In genomic region chr5:6486074-6486473, GRCh38 we compare ENCODE assay signal across 18 cellular contexts. TPM values are rescaled to one million over a fixed set of nuclear protein-coding genes. Genes with fewer than 3 reads are reported as not detected.
"Had no signal": no experiment of that assay in that cellular context is flagged by ENCODE, and none has a peak within 500 bp of the region (broad histone marks: within the 10 kb centered on the region; RNA-seq: fewer than 3 reads in every experiment).

No MANE protein-coding gene starts in this region.

- H3K9me3 Mint-ChIP-seq: endodermal cell had no signal

- H3K27ac ChIP-seq: colonic mucosa, foreskin keratinocyte, left ventricle myocardium inferior, lower lobe of right lung, testis, tibial nerve had no signal

- H3K4me3 Mint-ChIP-seq: endodermal cell had no signal

- ATAC-seq: foreskin keratinocyte; left cardiac atrium; lower lobe of right lung; stimulated activated naive CD8-positive, alpha-beta T cell treated with anti-CD3 and anti-CD28 coated beads, Interleukin-15, Interleukin-2, amounts not matched to agents 100 U/mL and 50 U/mL, for 24 hours had no signal

- H3K4me1 Mint-ChIP-seq: endodermal cell had no signal

- H3K4me1 ChIP-seq: colonic mucosa, foreskin keratinocyte, lower lobe of right lung, testis had no signal

- H3K4me3 ChIP-seq: colonic mucosa, left ventricle myocardium inferior, lower lobe of right lung, smooth muscle cell, testis, tibial nerve had no signal

- H3K27ac Mint-ChIP-seq: endodermal cell had no signal

- H3K36me3 ChIP-seq: colonic mucosa, lower lobe of right lung, tibial nerve had no signal

- H3K9me3 ChIP-seq: colonic mucosa, left ventricle myocardium inferior, lower lobe of right lung, testis, tibial nerve had no signal

- H3K27me3 ChIP-seq: colonic mucosa, foreskin keratinocyte, testis, tibial nerve had no signal

- H3K4me2 ChIP-seq: smooth muscle cell had no signal

- H3K36me3 Mint-ChIP-seq: naive B cell had no signal

- DNase-seq: colonic mucosa; effector CD4-positive, alpha-beta T cell; endodermal cell; erythroblast; foreskin keratinocyte; kidney; left cardiac atrium; left ventricle myocardium inferior; lower lobe of right lung; mesenchymal stem cell; naive B cell; posterior cingulate gyrus; stimulated activated CD4-positive, alpha-beta T cell treated with anti-CD3 and anti-CD28 coated beads, Interleukin-2, amount 100 ng/mL, for 48 hours; stimulated activated naive CD8-positive, alpha-beta T cell treated with anti-CD3 and anti-CD28 coated beads, Interleukin-15, Interleukin-2, amounts not matched to agents 100 U/mL and 50 U/mL, for 24 hours; testis had no signal

RNA-seq across cellular contexts. Expression of gene UBE2QL1, which starts 37.4 kb away (rescaled TPM):
- total RNA-seq: foreskin keratinocyte, lower lobe of right lung, osteocyte had no signal
- polyA plus RNA-seq: foreskin keratinocyte had no signal
